Comparison of ENCODE assay signal across 8 cellular contexts in genomic region chr17:4806420-4806769, GRCh38. TPM values are rescaled to one million over a fixed set of nuclear protein-coding genes. Genes with fewer than 3 reads are reported as not detected.
A peak's percentile ranks its signal among the peaks of the same experiment; 100 is the strongest.
DNase-seq lines count a peak whose midpoint lies in the region; ATAC-seq and TF ChIP-seq lines count a peak whose summit lies in the region.

No MANE protein-coding gene starts in this region.

- no peaks in the 10 kb centered on the region for H3K27me3 Mint-ChIP-seq in CD4-positive, CD25-positive, alpha-beta regulatory T cell

- DNase-seq in CD4-positive, CD25-positive, alpha-beta regulatory T cell = peak in 2 of 3 donors; percentile 18 to 25
- DNase-seq in breast epithelium (ENCODE audit: low spot score in 2 of 2) (no peak), Ammon's horn (ENCODE audit: low spot score) (no peak)
- DNase-seq in activated CD4-positive, CD25-positive, alpha-beta regulatory T cell (lab: John Stamatoyannopoulos, UW) = no peak
- no peak for DNase-seq in stimulated activated CD4-positive, alpha-beta T cell treated with anti-CD3 and anti-CD28 coated beads, Interleukin-4, amount 100 ng/mL, for 24 hours

- H3K36me3 ChIP-seq in CD4-positive, CD25-positive, alpha-beta regulatory T cell (ENCODE audit: control insufficient read depth, insufficient read depth, low read length) = peaks cover 4% of the 10 kb centered on the region
- H3K36me3 ChIP-seq in HUES48 (ENCODE audit: control insufficient read depth, insufficient read depth, low read length) (peaks cover 27% of the 10 kb centered on the region), breast epithelium (no peaks in the 10 kb centered on the region), mucosa of rectum (ENCODE audit: control insufficient read depth in 2 of 2, insufficient read depth in 2 of 2, low read length in 2 of 2) (peaks cover 0 to 4% of the 10 kb centered on the region in 2 donors)

- peak overlapping the region in 1 of 3 donors; percentile 29 for H3K27ac Mint-ChIP-seq in CD4-positive, CD25-positive, alpha-beta regulatory T cell

- H3K9me3 ChIP-seq in CD4-positive, CD25-positive, alpha-beta regulatory T cell (ENCODE audit: control insufficient read depth in 2 of 2, low read length in 2 of 2) = no peaks in the 10 kb centered on the region
- H3K9me3 ChIP-seq in HUES48 (ENCODE audit: control insufficient read depth, insufficient read depth, low read length) (no peaks in the 10 kb centered on the region), breast epithelium (no peaks in the 10 kb centered on the region), mucosa of rectum (ENCODE audit: control insufficient read depth in 2 of 2, low read length in 2 of 2) (no peaks in the 10 kb centered on the region)

- TF ChIP-seq CTCF in breast epithelium (IDR thresholded peaks at IDR 0.05) = no peak

- H3K4me3 ChIP-seq in CD4-positive, CD25-positive, alpha-beta regulatory T cell (ENCODE audit: low read depth, low read length) = peak overlapping the region; percentile 74
- H3K4me3 ChIP-seq in HUES48 (ENCODE audit: low read depth, low read length) = peak overlapping the region; percentile 67
- H3K4me3 ChIP-seq in breast epithelium = peak overlapping the region; percentile 78 to 88 (median 87)
- H3K4me3 ChIP-seq in mucosa of rectum (ENCODE audit: low read length in 2 of 2) = peak overlapping the region; percentile 76 to 85

- ATAC-seq in CD4-positive, CD25-positive, alpha-beta regulatory T cell (ENCODE audit: low read depth in 2 of 2) = no peak
- ATAC-seq in GM18861 (IDR thresholded peaks at IDR 0.05; ENCODE audit: unreplicated experiment) = no peak

- H3K9ac ChIP-seq in HUES48 (ENCODE audit: low read depth, low read length) = peak overlapping the region; percentile 48; the same call in 1 of the 2 replicates
- H3K9ac ChIP-seq in mucosa of rectum (ENCODE audit: low read depth in 1 of 2, low read length in 2 of 2) = peak overlapping the region; percentile 58 to 63

- peaks cover 14% of the 10 kb centered on the region for H3K4me1 ChIP-seq in CD4-positive, CD25-positive, alpha-beta regulatory T cell (ENCODE audit: control insufficient read depth, insufficient read depth, low read length, poor library complexity, severe bottlenecking)
- H3K4me1 ChIP-seq in HUES48 (ENCODE audit: control insufficient read depth, insufficient read depth, low read length) (peaks cover 7% of the 10 kb centered on the region; the same call in 1 of the 2 replicates), breast epithelium (peaks cover 4 to 9% of the 10 kb centered on the region in 2 donors), mucosa of rectum (ENCODE audit: control insufficient read depth in 2 of 2, insufficient read depth in 2 of 2, low read length in 2 of 2) (peaks cover 10% of the 10 kb centered on the region in 2 donors)

- no peaks in the 10 kb centered on the region for H3K9me3 Mint-ChIP-seq in CD4-positive, CD25-positive, alpha-beta regulatory T cell

- H3K36me3 Mint-ChIP-seq in CD4-positive, CD25-positive, alpha-beta regulatory T cell = peaks cover 8% of the 10 kb centered on the region

- H3K4me3 Mint-ChIP-seq in CD4-positive, CD25-positive, alpha-beta regulatory T cell = peak overlapping the region; percentile 84 to 90 (median 86)

- intact Hi-C loops in breast epithelium (cut with DNase I; ENCODE audit: low total_unique reads) = no loop called here

- no peak overlapping the region for H3K27ac ChIP-seq in CD4-positive, CD25-positive, alpha-beta regulatory T cell (ENCODE audit: insufficient read depth, low read length, poor library complexity, severe bottlenecking)
- H3K27ac ChIP-seq in HUES48 (ENCODE audit: low read depth, low read length) (no peak overlapping the region), breast epithelium (peak overlapping the region; percentile 72 to 80), mucosa of rectum (ENCODE audit: low read depth in 2 of 2, low read length in 2 of 2) (no peak overlapping the region)

- TF ChIP-seq POLR2A in breast epithelium (IDR thresholded peaks at IDR 0.05) = no peak

- peaks cover 6 to 22% (median 15%) of the 10 kb centered on the region in 4 donors for H3K4me1 Mint-ChIP-seq in CD4-positive, CD25-positive, alpha-beta regulatory T cell

- H3K27me3 ChIP-seq in CD4-positive, CD25-positive, alpha-beta regulatory T cell (ENCODE audit: control insufficient read depth, insufficient read depth, low read length) = no peaks in the 10 kb centered on the region
- H3K27me3 ChIP-seq in HUES48 (ENCODE audit: control insufficient read depth, insufficient read depth, low read length) (no peaks in the 10 kb centered on the region), breast epithelium (no peaks in the 10 kb centered on the region), mucosa of rectum (ENCODE audit: control insufficient read depth in 2 of 2, insufficient read depth in 2 of 2, low read length in 2 of 2) (no peaks in the 10 kb centered on the region)

RNA-seq across cellular contexts. Expression of gene PLD2, which starts 0.6 kb away (rescaled TPM):
- total RNA-seq in CD4-positive, CD25-positive, alpha-beta regulatory T cell = 36.4 TPM
- 1 to 10 TPM; 1.6 to 4.7 (median 1.9) TPM for polyA plus RNA-seq in CD4-positive, CD25-positive, alpha-beta regulatory T cell
- 10 to 100 TPM; 17.1 to 40.6 (median 30.3) TPM for total RNA-seq in breast epithelium

RNA-seq across cellular contexts. Expression of gene PSMB6, which starts 10.4 kb away (rescaled TPM):
- total RNA-seq in CD4-positive, CD25-positive, alpha-beta regulatory T cell = 64.7 TPM
- 100 to 1,000 TPM; 281 to 354 (median 319) TPM for polyA plus RNA-seq in CD4-positive, CD25-positive, alpha-beta regulatory T cell
- total RNA-seq in breast epithelium = 100 to 1,000 TPM; 133 to 183 (median 164) TPM

RNA-seq across cellular contexts. Expression of gene GLTPD2, which starts 17.6 kb away (rescaled TPM):
- 0.39 TPM for total RNA-seq in CD4-positive, CD25-positive, alpha-beta regulatory T cell
- polyA plus RNA-seq in CD4-positive, CD25-positive, alpha-beta regulatory T cell = under 1 TPM in 1 of 4 donors, not detected in 3; 0.43 TPM
- not detected for total RNA-seq in breast epithelium

RNA-seq across cellular contexts. Expression of gene VMO1, which starts 20.2 kb away (rescaled TPM):
- not detected for total RNA-seq in CD4-positive, CD25-positive, alpha-beta regulatory T cell
- polyA plus RNA-seq in CD4-positive, CD25-positive, alpha-beta regulatory T cell = under 1 TPM in 1 of 4 donors, not detected in 3; 0.71 TPM
- 1 to 10 TPM in 2 of 3 donors, under 1 TPM in 1; 0.98 to 5.0 (median 2.6) TPM for total RNA-seq in breast epithelium

Comparison
In these comparisons a context has a peak if more than half of its experiments do, and no peak if none do; other contexts are left out.
1. DNase-seq: peak in CD4-positive, CD25-positive, alpha-beta regulatory T cell (2 of 3); none in breast epithelium (0 of 2), activated CD4-positive, CD25-positive, alpha-beta regulatory T cell (0 of 4), stimulated activated CD4-positive, alpha-beta T cell treated with anti-CD3 and anti-CD28 coated beads, Interleukin-4, amount 100 ng/mL, for 24 hours (single experiment) and Ammon's horn (single experiment).
2. H3K27ac ChIP-seq: peak in breast epithelium (2 of 2); none in CD4-positive, CD25-positive, alpha-beta regulatory T cell (single experiment), HUES48 (single experiment) and mucosa of rectum (0 of 2).
3. Peak in every context shown above with its lines, with median percentiles within 50 percentile points of each other: H3K4me3 ChIP-seq.